In the genomic region with DNA sequence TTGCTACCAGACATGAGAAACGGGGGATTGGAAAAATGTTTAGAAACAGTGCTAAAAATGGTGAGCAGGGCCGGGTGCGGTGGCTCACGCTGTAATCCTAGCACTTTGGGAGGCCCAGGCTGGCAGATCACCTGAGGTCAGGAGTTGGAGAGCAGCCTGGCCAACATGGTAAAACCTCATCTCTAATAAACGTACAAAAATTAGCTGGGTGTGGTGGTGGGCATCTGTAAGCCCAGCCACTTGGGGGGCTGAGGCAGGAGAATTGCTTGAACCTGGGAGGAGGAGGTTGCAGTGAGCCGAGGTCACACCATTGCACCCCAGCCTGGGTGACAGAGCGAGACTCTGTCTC, we compare ENCODE assay signal across 7 cellular contexts.
DNase-seq lines count a peak whose midpoint lies in the region; ATAC-seq and TF ChIP-seq lines count a peak whose summit lies in the region.
"Not testable (repeated sequence)": the region's sequence is repeated elsewhere in the genome, so short reads cannot be mapped to it uniquely, and the experiment has no call there.

No MANE protein-coding gene starts in this region.

- H3K4me3 ChIP-seq in ascending aorta; coronary artery; hepatocyte; trophoblast cell (ENCODE audit: low read depth, low read length); thyroid gland (replicated peaks in 1 of 3): not testable (repeated sequence)

- intact Hi-C loops in ascending aorta (cut with DNase I); thyroid gland (cut with DNase I): not testable (repeated sequence)

- not testable (repeated sequence) for ATAC-seq in memory B cell (ENCODE audit: low read depth)

- H4K12ac ChIP-seq in trophoblast cell (ENCODE audit: low read depth, low read length) = not testable (repeated sequence)

- DNase-seq in ascending aorta (ENCODE audit: low spot score in 2 of 2); coronary artery (ENCODE audit: low spot score); hepatocyte (ENCODE audit: low spot score); memory B cell (ENCODE audit: low spot score in 2 of 2); trophoblast cell; thyroid gland: not testable (repeated sequence)

- peaks cover 43% of the 10 kb centered on the region for H3K4me1 Mint-ChIP-seq in memory B cell

- H3K4me1 ChIP-seq in ascending aorta (peaks cover 0 to 37% of the 10 kb centered on the region in 2 donors), hepatocyte (ENCODE audit: insufficient read depth) (peaks cover 33% of the 10 kb centered on the region), trophoblast cell (ENCODE audit: control insufficient read depth in 1 of 2, insufficient read depth in 2 of 2, low read length in 2 of 2) (peaks cover 12 to 23% of the 10 kb centered on the region in 2 experiments), thyroid gland (peaks cover 62 to 76% of the 10 kb centered on the region in 2 donors)

- H3K4me3 Mint-ChIP-seq in memory B cell = not testable (repeated sequence)

- H3K18ac ChIP-seq in trophoblast cell (ENCODE audit: low read length) = not testable (repeated sequence)

- not testable (repeated sequence) for H3K27me3 Mint-ChIP-seq in memory B cell

- not testable (repeated sequence) for H2BK5ac ChIP-seq in trophoblast cell (ENCODE audit: low read depth, low read length, poor library complexity)

- H3K4ac ChIP-seq in trophoblast cell (ENCODE audit: low read depth, low read length) = peak overlapping the region; percentile 34

- TF ChIP-seq EP300 in Ishikawa (IDR thresholded peaks at IDR 0.05; ENCODE audit: borderline replicate concordance) = not testable (repeated sequence)

- not testable (repeated sequence) for H2AK5ac ChIP-seq in trophoblast cell (ENCODE audit: low read length)

- not testable (repeated sequence) for TF ChIP-seq POLR2A in thyroid gland (IDR thresholded peaks at IDR 0.05)

- not testable (repeated sequence) for H3K9me2 ChIP-seq in hepatocyte (replicated peaks; ENCODE audit: insufficient read depth)

- 80% methylated on average over 7 of the region's 7 CpGs for WGBS in hepatocyte (ENCODE audit: low lambda C conversion rate, missing lambda C conversion rate)
- WGBS in trophoblast cell (ENCODE audit: extremely low coverage, insufficient coverage, insufficient read length) = no CpG with 5 or more reads among the region's 7 CpGs
- 70 to 71% methylated on average over 7 of the region's 7 CpGs for WGBS in thyroid gland, 2 donors

- peak overlapping the region; percentile 51 to 58 for H3K27ac ChIP-seq in ascending aorta
- H3K27ac ChIP-seq in coronary artery = peak overlapping the region; percentile 39 to 43
- H3K27ac ChIP-seq in hepatocyte = peak overlapping the region; percentile 43
- peak overlapping the region; percentile 16 for H3K27ac ChIP-seq in trophoblast cell (ENCODE audit: low read depth, low read length)
- H3K27ac ChIP-seq in thyroid gland = peak overlapping the region; percentile 29 to 72 (median 56)

- peak overlapping the region; percentile 32 for H3K27ac Mint-ChIP-seq in memory B cell

- H3K23ac ChIP-seq in trophoblast cell (ENCODE audit: low read length) = not testable (repeated sequence)

- H3K4me2 ChIP-seq in hepatocyte = peak overlapping the region; percentile 24
- H3K4me2 ChIP-seq in trophoblast cell (ENCODE audit: low read length) = peak overlapping the region; percentile 7

- H4K91ac ChIP-seq in trophoblast cell (ENCODE audit: low read depth, low read length) = not testable (repeated sequence)

- H2AFZ ChIP-seq in hepatocyte; trophoblast cell (ENCODE audit: insufficient read depth, low read length, poor library complexity): not testable (repeated sequence)

- H4K20me1 ChIP-seq in hepatocyte (ENCODE audit: insufficient read depth, poor library complexity, severe bottlenecking) = peaks cover 19% of the 10 kb centered on the region

- H3K36me3 Mint-ChIP-seq in memory B cell = not testable (repeated sequence)

- not testable (repeated sequence) for TF ChIP-seq RAD21 in Ishikawa (IDR thresholded peaks at IDR 0.05; ENCODE audit: low read depth)

- not testable (repeated sequence) for H4K8ac ChIP-seq in trophoblast cell (ENCODE audit: low read depth, low read length)

- not testable (repeated sequence) for H2BK120ac ChIP-seq in trophoblast cell (ENCODE audit: insufficient read depth, low read length, poor library complexity)

- H3K79me1 ChIP-seq in trophoblast cell (ENCODE audit: low read length) = not testable (repeated sequence)

- H3K27me3 ChIP-seq in ascending aorta; hepatocyte; trophoblast cell (ENCODE audit: insufficient read depth, low read length); thyroid gland: not testable (repeated sequence)

- not testable (repeated sequence) for H3K14ac ChIP-seq in trophoblast cell (ENCODE audit: low read length)

- not testable (repeated sequence) for H3K9me3 ChIP-seq in ascending aorta; hepatocyte (ENCODE audit: low read depth); trophoblast cell (ENCODE audit: insufficient read depth, low read depth, low read length); thyroid gland

- not testable (repeated sequence) for TF ChIP-seq CTCF in ascending aorta (IDR thresholded peaks at IDR 0.05); coronary artery (IDR thresholded peaks at IDR 0.05); hepatocyte (IDR thresholded peaks at IDR 0.05; ENCODE audit: poor library complexity); thyroid gland (IDR thresholded peaks at IDR 0.05)

- H3K36me3 ChIP-seq in ascending aorta; hepatocyte (replicated peaks; ENCODE audit: insufficient read depth, low read depth); trophoblast cell (ENCODE audit: control insufficient read depth in 1 of 2, insufficient read depth in 2 of 2, low read length in 2 of 2); thyroid gland: not testable (repeated sequence)

- not testable (repeated sequence) for H3K9ac ChIP-seq in trophoblast cell (ENCODE audit: low read length)

- peaks cover 78% of the 10 kb centered on the region for H3K79me2 ChIP-seq in hepatocyte
- peaks cover 13% of the 10 kb centered on the region for H3K79me2 ChIP-seq in trophoblast cell (ENCODE audit: control insufficient read depth, insufficient read depth, low read length, poor library complexity)

- H2BK12ac ChIP-seq in trophoblast cell (ENCODE audit: low read length) = not testable (repeated sequence)

- H3K9me3 Mint-ChIP-seq in memory B cell = not testable (repeated sequence)

TF ChIP-seq in Ishikawa, 13 proteins besides CTCF, POLR2A, EP300 and RAD21:
- TF ChIP-seq, protein P1, sequence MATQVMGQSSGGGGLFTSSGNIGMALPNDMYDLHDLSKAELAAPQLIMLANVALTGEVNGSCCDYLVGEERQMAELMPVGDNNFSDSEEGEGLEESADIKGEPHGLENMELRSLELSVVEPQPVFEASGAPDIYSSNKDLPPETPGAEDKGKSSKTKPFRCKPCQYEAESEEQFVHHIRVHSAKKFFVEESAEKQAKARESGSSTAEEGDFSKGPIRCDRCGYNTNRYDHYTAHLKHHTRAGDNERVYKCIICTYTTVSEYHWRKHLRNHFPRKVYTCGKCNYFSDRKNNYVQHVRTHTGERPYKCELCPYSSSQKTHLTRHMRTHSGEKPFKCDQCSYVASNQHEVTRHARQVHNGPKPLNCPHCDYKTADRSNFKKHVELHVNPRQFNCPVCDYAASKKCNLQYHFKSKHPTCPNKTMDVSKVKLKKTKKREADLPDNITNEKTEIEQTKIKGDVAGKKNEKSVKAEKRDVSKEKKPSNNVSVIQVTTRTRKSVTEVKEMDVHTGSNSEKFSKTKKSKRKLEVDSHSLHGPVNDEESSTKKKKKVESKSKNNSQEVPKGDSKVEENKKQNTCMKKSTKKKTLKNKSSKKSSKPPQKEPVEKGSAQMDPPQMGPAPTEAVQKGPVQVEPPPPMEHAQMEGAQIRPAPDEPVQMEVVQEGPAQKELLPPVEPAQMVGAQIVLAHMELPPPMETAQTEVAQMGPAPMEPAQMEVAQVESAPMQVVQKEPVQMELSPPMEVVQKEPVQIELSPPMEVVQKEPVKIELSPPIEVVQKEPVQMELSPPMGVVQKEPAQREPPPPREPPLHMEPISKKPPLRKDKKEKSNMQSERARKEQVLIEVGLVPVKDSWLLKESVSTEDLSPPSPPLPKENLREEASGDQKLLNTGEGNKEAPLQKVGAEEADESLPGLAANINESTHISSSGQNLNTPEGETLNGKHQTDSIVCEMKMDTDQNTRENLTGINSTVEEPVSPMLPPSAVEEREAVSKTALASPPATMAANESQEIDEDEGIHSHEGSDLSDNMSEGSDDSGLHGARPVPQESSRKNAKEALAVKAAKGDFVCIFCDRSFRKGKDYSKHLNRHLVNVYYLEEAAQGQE (IDR thresholded peaks at IDR 0.05; ENCODE audit: low read depth) = peak; percentile 23; the same call in 1 of the 2 replicates
